In the genomic region with DNA sequence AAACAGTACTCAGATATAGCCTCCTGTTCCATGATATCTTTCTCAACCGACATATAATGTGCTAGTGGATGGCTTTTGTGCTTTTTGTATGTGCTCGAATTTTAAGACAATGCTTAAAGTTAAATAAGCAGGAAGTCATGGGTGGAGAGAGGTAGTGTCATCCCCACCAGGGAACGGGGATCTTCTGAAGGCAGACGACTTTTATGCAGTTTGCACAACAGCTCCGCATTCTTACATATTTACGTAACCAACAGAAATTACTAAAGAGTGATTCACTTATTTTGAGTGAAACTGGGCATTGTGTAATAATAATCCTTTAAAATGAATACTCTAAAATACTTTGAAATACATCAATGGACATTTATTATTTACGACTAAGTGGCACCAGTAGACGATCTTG, we compare ENCODE assay signal across 13 cellular contexts.
DNase-seq lines count a peak whose midpoint lies in the region; ATAC-seq, FAIRE-seq and TF ChIP-seq lines count a peak whose summit lies in the region.
"Had no signal": no experiment of that assay in that cellular context is flagged by ENCODE, and none has a peak within 500 bp of the region (broad histone marks: within the 10 kb centered on the region; RNA-seq: fewer than 3 reads in every experiment).

No MANE protein-coding gene starts in this region.

- intact Hi-C loops in MCF 10A (cut with micrococcal nuclease): no loop called here
- intact Hi-C loops in breast epithelium (cut with DNase I; ENCODE audit: low total_unique reads): no loop called here
- intact Hi-C loops in sciatic nerve (cut with DNase I): no loop called here

- peak; percentile 80 for FAIRE-seq in urothelium cell line (lab: Jason Lieb, UNC)
- FAIRE-seq: A204.1 had no signal

- H3K4me1 ChIP-seq in breast epithelium: no peaks in the 10 kb centered on the region

- H3K4me3 Mint-ChIP-seq in MCF 10A (ENCODE audit: unreplicated experiment): peak overlapping the region; percentile 49
- H3K4me3 Mint-ChIP-seq: stimulated activated naive CD8-positive, alpha-beta T cell treated with anti-CD3 and anti-CD28 coated beads, Interleukin-15, amount 100 ng/mL, for 72 hours had no signal

- H3K9me3 ChIP-seq in breast epithelium (no peaks in the 10 kb centered on the region), SK-N-MC (ENCODE audit: low read depth, low read length) (no peaks in the 10 kb centered on the region)

- H3K36me3 ChIP-seq in breast epithelium: no peaks in the 10 kb centered on the region
- H3K36me3 ChIP-seq in SK-N-MC (ENCODE audit: insufficient read depth, low read length): no peaks in the 10 kb centered on the region

- H3K9ac ChIP-seq in SK-N-MC (ENCODE audit: insufficient read length): no peak overlapping the region

- H3K27me3 Mint-ChIP-seq in MCF 10A (ENCODE audit: insufficient read depth, unreplicated experiment): no peaks in the 10 kb centered on the region
- H3K27me3 Mint-ChIP-seq: stimulated activated naive CD8-positive, alpha-beta T cell treated with anti-CD3 and anti-CD28 coated beads, Interleukin-15, amount 100 ng/mL, for 72 hours had no signal

- peaks cover 10% of the 10 kb centered on the region for H3K4me1 Mint-ChIP-seq in MCF 10A (ENCODE audit: insufficient read depth, unreplicated experiment)
- H3K4me1 Mint-ChIP-seq: stimulated activated naive CD8-positive, alpha-beta T cell treated with anti-CD3 and anti-CD28 coated beads, Interleukin-15, amount 100 ng/mL, for 72 hours had no signal

- TF ChIP-seq POLR2A in breast epithelium (IDR thresholded peaks at IDR 0.05): no peak

- BruUV-seq in MCF 10A (replicated peaks; lab: Mats Ljungman, UMichigan): no TSS peak

- no peak overlapping the region for H3K4me3 ChIP-seq in breast epithelium
- peak overlapping the region; percentile 31; the same call in 1 of the 2 replicates for H3K4me3 ChIP-seq in SK-N-MC
- H3K4me3 ChIP-seq in fibroblast of the aortic adventitia (ENCODE audit: low read depth, low read length): no peak overlapping the region

- no peak for TF ChIP-seq CTCF in MCF 10A (IDR thresholded peaks at IDR 0.05; ENCODE audit: unreplicated experiment)
- TF ChIP-seq CTCF in breast epithelium (IDR thresholded peaks at IDR 0.05): no peak
- TF ChIP-seq CTCF in fibroblast of the aortic adventitia (IDR thresholded peaks at IDR 0.05; ENCODE audit: insufficient read depth, low read length): no peak

- H3K27me3 ChIP-seq in breast epithelium: no peaks in the 10 kb centered on the region

- no peaks in the 10 kb centered on the region for H3K9me3 Mint-ChIP-seq in MCF 10A (ENCODE audit: unreplicated experiment)

- CTCF ChIA-PET in MCF 10A (lab: Yijun Ruan, JAX): no interaction called here

- ATAC-seq in sciatic nerve: no peak
- ATAC-seq: stimulated activated naive CD8-positive, alpha-beta T cell treated with anti-CD3 and anti-CD28 coated beads, Interleukin-15, amount 100 ng/mL, for 72 hours had no signal

- DNase-seq in MCF 10A (ENCODE audit: unreplicated experiment): peak; percentile 77
- no peak for DNase-seq in breast epithelium (ENCODE audit: low spot score in 2 of 2)
- peak; percentile 52 for DNase-seq in SK-N-MC (ENCODE audit: low read depth, low spot score)
- DNase-seq in fibroblast of the aortic adventitia (ENCODE audit: low read depth): peak; percentile 57
- DNase-seq in urothelium cell line (ENCODE audit: low spot score): peak; percentile 50
- no peak for DNase-seq in NCI-H524 (lab: John Stamatoyannopoulos, UW)
- DNase-seq in sciatic nerve (ENCODE audit: low spot score): no peak
- no peak for DNase-seq in KG1 (lab: John Stamatoyannopoulos, UW)
- DNase-seq: effector CD4-positive, alpha-beta T cell; OCI-M1; stimulated activated CD4-positive, alpha-beta T cell treated with anti-CD3 and anti-CD28 coated beads, Interleukin-2, amount 100 ng/mL, for 48 hours; stimulated activated naive CD8-positive, alpha-beta T cell treated with anti-CD3 and anti-CD28 coated beads, Interleukin-15, amount 100 ng/mL, for 72 hours had no signal

- POLR2A ChIA-PET in MCF 10A (lab: Yijun Ruan, JAX): interaction anchor here (1.1 to 1.6 kb wide), 2 partner anchors 9 to 12 kb away, joined by 3 read pairs; no protein-coding TSS in a partner anchor

- H3K27ac ChIP-seq in breast epithelium (no peak overlapping the region), SK-N-MC (no peak overlapping the region)

- H3K36me3 Mint-ChIP-seq in MCF 10A (ENCODE audit: insufficient read depth, unreplicated experiment): no peaks in the 10 kb centered on the region

- peak overlapping the region; percentile 78 for H3K27ac Mint-ChIP-seq in MCF 10A (ENCODE audit: low read depth, unreplicated experiment)
- H3K27ac Mint-ChIP-seq: stimulated activated naive CD8-positive, alpha-beta T cell treated with anti-CD3 and anti-CD28 coated beads, Interleukin-15, amount 100 ng/mL, for 72 hours had no signal

Comparison
In these comparisons a context has a peak if more than half of its experiments do, and no peak if none do; other contexts are left out.
1. DNase-seq: peak in MCF 10A (single experiment), SK-N-MC (single experiment), fibroblast of the aortic adventitia (single experiment) and urothelium cell line (single experiment); none in breast epithelium (0 of 2), NCI-H524 (0 of 2), sciatic nerve (single experiment) and KG1 (single experiment).